8 cellular contexts compared by ENCODE assay signal in genomic region chr2:32009479-32010256, GRCh38. TPM values are rescaled to one million over a fixed set of nuclear protein-coding genes. Genes with fewer than 3 reads are reported as not detected.
A peak's percentile ranks its signal among the peaks of the same experiment; 100 is the strongest.
DNase-seq lines count a peak whose midpoint lies in the region; ATAC-seq, FAIRE-seq and TF ChIP-seq lines count a peak whose summit lies in the region.

No MANE protein-coding gene starts in this region.

- DNase-seq in GM12865 (ENCODE audit: low read depth) (peak; percentile 59), H1 (ENCODE audit: low read depth in 1 of 2, low spot score in 2 of 2) (peak in 1 of 2 experiments; percentile 57), mesothelial cell of epicardium (ENCODE audit: low spot score in 2 of 2, unreplicated experiment in 2 of 2) (peak; percentile 28 to 55), NCI-H1092 treated with DMSO at 0.1 percent for 48 hours (lab: John Stamatoyannopoulos, UW) (no peak)
- DNase-seq in activated CD8-positive, alpha-beta memory T cell treated with anti-CD3 and anti-CD28 coated beads for 24 hours = peak; percentile 79
- DNase-seq in stimulated activated CD8-positive, alpha-beta memory T cell treated with anti-CD3 and anti-CD28 coated beads, Interleukin-7, amount 100 ng/mL, for 48 hours (ENCODE audit: extremely low read depth in 1 of 2, low read depth in 1 of 2) = peak; percentile 1 to 15

- no peak for TF ChIP-seq POLR2A in H1 (IDR thresholded peaks at IDR 0.05; ENCODE audit: control extremely low read depth in 1 of 2, low read depth in 2 of 2, low read length in 2 of 2)

- H3K9me3 ChIP-seq in Loucy (ENCODE audit: insufficient read depth, low read depth, low read length) = no peaks in the 10 kb centered on the region
- no peaks in the 10 kb centered on the region for H3K9me3 ChIP-seq in H1 (ENCODE audit: insufficient read depth in 2 of 2, low read depth in 1 of 2, low read length in 1 of 2)

- CTCF ChIA-PET in H1 (lab: Charles Lee; ENCODE audit: partially characterized antibody) = interaction anchor here (0.9 to 1.9 kb wide), 2 partner anchors 76 to 120 kb away, joined by 3 to 4 read pairs; no protein-coding TSS in a partner anchor

- H4K20me1 ChIP-seq in Loucy (ENCODE audit: insufficient read depth, low read length, poor library complexity, severe bottlenecking) (peaks cover 49% of the 10 kb centered on the region), H1 (replicated peaks in 1 of 2; ENCODE audit: control insufficient read depth in 1 of 2, insufficient read depth in 2 of 2, low read length in 2 of 2) (peaks cover 8 to 15% of the 10 kb centered on the region in 2 experiments)

- no peaks in the 10 kb centered on the region for H3K36me3 ChIP-seq in Loucy (ENCODE audit: insufficient read depth, low read length)
- no peaks in the 10 kb centered on the region; a peak in 1 of 8 replicates for H3K36me3 ChIP-seq in H1 (ENCODE audit: control insufficient read depth in 2 of 4, insufficient read depth in 4 of 4, low read length in 3 of 4)

- H2BK120ac ChIP-seq in H1 (replicated peaks; ENCODE audit: low read depth, low read length) = no peak overlapping the region

- H3K4me2 ChIP-seq in Loucy (ENCODE audit: low read depth, low read length, poor library complexity, severe bottlenecking) (peak overlapping the region; percentile 79), H1 (ENCODE audit: insufficient read depth in 1 of 2, low read depth in 2 of 2, low read length in 2 of 2) (peak overlapping the region; percentile 71 to 85)

- no peaks in the 10 kb centered on the region for H3K9me2 ChIP-seq in Loucy (replicated peaks; ENCODE audit: low read depth, low read length)

- peak; percentile 23 for ATAC-seq in GM21825 (IDR thresholded peaks at IDR 0.05; ENCODE audit: unreplicated experiment)

- peaks cover 5% of the 10 kb centered on the region for H3K36me3 Mint-ChIP-seq in mesothelial cell of epicardium

- H3K4me1 Mint-ChIP-seq in mesothelial cell of epicardium = peaks cover 33% of the 10 kb centered on the region

- H3K18ac ChIP-seq in H1 (ENCODE audit: extremely low read depth, low read length) = peak overlapping the region; percentile 71

- H3K4me1 ChIP-seq in Loucy (ENCODE audit: insufficient read depth, low read length, poor library complexity, severe bottlenecking) (peaks cover 44% of the 10 kb centered on the region), H1 (replicated peaks in 1 of 4; ENCODE audit: control insufficient read depth in 3 of 4, insufficient read depth in 4 of 4, low read length in 3 of 4) (peaks cover 0 to 13% (median 3%) of the 10 kb centered on the region in 4 experiments; a peak in 4 of 7 replicates)

- no peak overlapping the region for H2AFZ ChIP-seq in Loucy (ENCODE audit: low read length)
- H2AFZ ChIP-seq in H1 (ENCODE audit: low read length) = no peak overlapping the region

- no peak overlapping the region for H2BK12ac ChIP-seq in H1 (ENCODE audit: low read depth, low read length)

- H3K14ac ChIP-seq in H1 (ENCODE audit: insufficient read length) = no peak overlapping the region

- H3K27me3 ChIP-seq in Loucy (ENCODE audit: insufficient read depth, low read length, poor library complexity, severe bottlenecking) (no peaks in the 10 kb centered on the region), H1 (replicated peaks in 1 of 4; ENCODE audit: control insufficient read depth in 3 of 4, extremely low read depth in 1 of 4, insufficient read depth in 3 of 4, low read length in 3 of 4) (no peaks in the 10 kb centered on the region)

- H3K27ac Mint-ChIP-seq in mesothelial cell of epicardium = peak overlapping the region; percentile 90

- no peak for FAIRE-seq in H1 (lab: Jason Lieb, UNC)

- WGBS in H1 (ENCODE audit: extremely low coverage in 1 of 2, insufficient coverage in 1 of 2, insufficient read length in 1 of 2, insufficient replicate concordance in 2 of 2, low coverage in 1 of 2, low lambda C conversion rate in 2 of 2, missing lambda C conversion rate in 1 of 2), 2 experiments = 3% methylated on average over 39 of the region's 92 CpGs; no CpG with 5 or more reads in 1 of the 2 experiments

- H4K8ac ChIP-seq in H1 (ENCODE audit: extremely low read depth, insufficient read depth, low read length) = no peak overlapping the region

- POLR2A ChIA-PET in H1 (lab: Charles Lee; ENCODE audit: partially characterized antibody) = interaction anchor here (0.6 to 2.3 kb wide), 5 partner anchors 16 to 71 kb away, joined by 3 to 10 read pairs (median 3); partner anchors contain the start of gene DPY30

- H2BK5ac ChIP-seq in H1 (ENCODE audit: low read depth, low read length) = peak overlapping the region; percentile 24; the same call in 1 of the 2 replicates

- H2AK5ac ChIP-seq in H1 (ENCODE audit: low read depth, low read length) = no peak overlapping the region

- H3K4me3 ChIP-seq in GM12865 (ENCODE audit: low read depth, low read length) (peak overlapping the region; percentile 97), Loucy (ENCODE audit: low read length, poor library complexity, severe bottlenecking) (peak overlapping the region; percentile 98), H1 (ENCODE audit: extremely low read depth in 1 of 4, insufficient read depth in 2 of 4, low read depth in 3 of 4, low read length in 4 of 4) (peak overlapping the region; percentile 58 to 99 (median 81))

- no peaks in the 10 kb centered on the region for H3K27me3 Mint-ChIP-seq in mesothelial cell of epicardium (ENCODE audit: low read depth)

- H3K9ac ChIP-seq in Loucy (ENCODE audit: low read depth, low read length, poor library complexity, severe bottlenecking) (peak overlapping the region; percentile 94), H1 (replicated peaks in 1 of 4; ENCODE audit: extremely low read depth in 1 of 4, low read depth in 3 of 4, low read length in 3 of 4) (peak overlapping the region; percentile 15 to 97 (median 66); a peak in 6 of 7 replicates)

- H3K23me2 ChIP-seq in H1 (ENCODE audit: low read depth, low read length) = peaks cover 8% of the 10 kb centered on the region

- no peak overlapping the region for H2BK15ac ChIP-seq in H1 (ENCODE audit: low read length)

- H3K79me2 ChIP-seq in Loucy (ENCODE audit: insufficient read depth, low read length) = peaks cover 50% of the 10 kb centered on the region
- peaks cover 5 to 47% of the 10 kb centered on the region in 2 experiments for H3K79me2 ChIP-seq in H1 (ENCODE audit: control insufficient read depth in 1 of 2, insufficient read depth in 2 of 2, low read length in 2 of 2)

- no peaks in the 10 kb centered on the region for H3K9me3 Mint-ChIP-seq in mesothelial cell of epicardium

- H4K91ac ChIP-seq in H1 (replicated peaks; ENCODE audit: insufficient read length, low read length) = no peak overlapping the region

- peak overlapping the region; percentile 14 for H3K4ac ChIP-seq in H1 (replicated peaks; ENCODE audit: insufficient read length, low read depth, low read length)

- peak overlapping the region; percentile 32 for H3K56ac ChIP-seq in H1 (replicated peaks; ENCODE audit: insufficient read length, low read depth, low read length)

- TF ChIP-seq RAD21 in H1 (IDR thresholded peaks at IDR 0.05 in 1 of 2, conservative IDR thresholded peaks at IDR 0.05 in 1 of 2; ENCODE audit: low read depth in 2 of 2, low read length in 2 of 2) = no peak

- no peak overlapping the region for H3K23ac ChIP-seq in H1 (ENCODE audit: insufficient read length)

- H3K4me3 Mint-ChIP-seq in mesothelial cell of epicardium = peak overlapping the region; percentile 93

- peak overlapping the region; percentile 71; the same call in 1 of the 2 replicates for H3K27ac ChIP-seq in H1 (ENCODE audit: low read depth, low read length)

- H4K5ac ChIP-seq in H1 (ENCODE audit: insufficient read length, low read depth, low read length) = no peak overlapping the region

- TF ChIP-seq CTCF in GM12865 (IDR thresholded peaks at IDR 0.05; ENCODE audit: insufficient read depth, low read depth, low read length, missing control alignments) (no peak), Loucy (conservative IDR thresholded peaks at IDR 0.05; ENCODE audit: low read length) (no peak), H1 (IDR thresholded peaks at IDR 0.05; ENCODE audit: control extremely low read depth in 1 of 3, insufficient read depth in 1 of 3, low read depth in 1 of 3, low read length in 3 of 3) (no peak), mesothelial cell of epicardium (IDR thresholded peaks at IDR 0.05; ENCODE audit: unreplicated experiment) (no peak)

- no peak overlapping the region for H2BK20ac ChIP-seq in H1 (ENCODE audit: low read length)

- peaks cover 9% of the 10 kb centered on the region; the same call in 1 of the 2 replicates for H3F3A ChIP-seq in Loucy (ENCODE audit: low read depth)

- no peak for TF ChIP-seq EP300 in H1 (IDR thresholded peaks at IDR 0.05; ENCODE audit: borderline replicate concordance in 1 of 2, low read depth in 2 of 2, low read length in 2 of 2)

- peaks cover 3% of the 10 kb centered on the region; the same call in 1 of the 2 replicates for H3K79me1 ChIP-seq in H1 (ENCODE audit: low read depth, low read length)

RNA-seq across cellular contexts. Expression of gene MEMO1, which starts 1.1 kb away (rescaled TPM):
- total RNA-seq in H1 (2021; fragmentation: NEBNext Ultra II Directional; extraction: Animal tissue kit (Norgen Biotek cat#: 25700)) = 52.8 and 54.7 TPM in 2 replicates
- 17.6 and 26.9 TPM in 2 replicates for polyA plus RNA-seq in H1 (2011; rRNA removed)
- polyA plus RNA-seq in H1 (2011; cell fraction: cytosol; rRNA removed) = 26.9 TPM
- 28.8 TPM for polyA plus RNA-seq in H1 (2011; cell fraction: nucleus; rRNA removed)
- 28.7 to 38.6 TPM (median 32.2 TPM) in 4 replicates for polyA plus RNA-seq in H1 (2012, experiment 1 of 2)
- polyA plus RNA-seq in H1 (2012, experiment 2 of 2) = 28.5 TPM
- 17.9 TPM for polyA plus RNA-seq in H1 (2013, experiment 1 of 2)
- 22.5 TPM for polyA plus RNA-seq in H1 (2013, experiment 2 of 2)
- 39.7 and 50.1 TPM in 2 replicates for polyA minus RNA-seq in H1 (2011; rRNA and poly(A)+ RNA removed)
- polyA minus RNA-seq in H1 (2011; cell fraction: cytosol; rRNA and poly(A)+ RNA removed) = 33.2 TPM
- polyA minus RNA-seq in H1 (2011; cell fraction: nucleus; rRNA and poly(A)+ RNA removed) = 36.5 TPM
- total RNA-seq in mesothelial cell of epicardium = 49.5 to 53.7 TPM (median 52.7 TPM) in 3 replicates

RNA-seq across cellular contexts. Expression of gene DPY30, which starts 29.9 kb away (rescaled TPM):
- 150 and 157 TPM in 2 replicates for total RNA-seq in H1 (2021; fragmentation: NEBNext Ultra II Directional; extraction: Animal tissue kit (Norgen Biotek cat#: 25700))
- polyA plus RNA-seq in H1 (2011; rRNA removed) = 97.0 and 139 TPM in 2 replicates
- polyA plus RNA-seq in H1 (2011; cell fraction: cytosol; rRNA removed) = 196 TPM
- polyA plus RNA-seq in H1 (2011; cell fraction: nucleus; rRNA removed) = 31.1 TPM
- 143 to 182 TPM (median 169 TPM) in 4 replicates for polyA plus RNA-seq in H1 (2012, experiment 1 of 2)
- polyA plus RNA-seq in H1 (2012, experiment 2 of 2) = 64.4 TPM
- 166 TPM for polyA plus RNA-seq in H1 (2013, experiment 1 of 2)
- 159 TPM for polyA plus RNA-seq in H1 (2013, experiment 2 of 2)
- 36.9 and 43.5 TPM in 2 replicates for polyA minus RNA-seq in H1 (2011; rRNA and poly(A)+ RNA removed)
- 46.8 TPM for polyA minus RNA-seq in H1 (2011; cell fraction: cytosol; rRNA and poly(A)+ RNA removed)
- 26.7 TPM for polyA minus RNA-seq in H1 (2011; cell fraction: nucleus; rRNA and poly(A)+ RNA removed)
- total RNA-seq in mesothelial cell of epicardium = 62.6 to 70.6 TPM (median 63.7 TPM) in 3 replicates

RNA-seq across cellular contexts. Expression of gene SPAST, which starts 53.7 kb away (rescaled TPM):
- 31.9 and 36.0 TPM in 2 replicates for total RNA-seq in H1 (2021; fragmentation: NEBNext Ultra II Directional; extraction: Animal tissue kit (Norgen Biotek cat#: 25700))
- 3.1 and 4.4 TPM in 2 replicates for polyA plus RNA-seq in H1 (2011; rRNA removed)
- 6.5 TPM for polyA plus RNA-seq in H1 (2011; cell fraction: cytosol; rRNA removed)
- 7.7 TPM for polyA plus RNA-seq in H1 (2011; cell fraction: nucleus; rRNA removed)
- 7.9 to 17.9 TPM (median 11.9 TPM) in 4 replicates for polyA plus RNA-seq in H1 (2012, experiment 1 of 2)
- polyA plus RNA-seq in H1 (2012, experiment 2 of 2) = 0.84 TPM
- 24.8 TPM for polyA plus RNA-seq in H1 (2013, experiment 1 of 2)
- 25.8 TPM for polyA plus RNA-seq in H1 (2013, experiment 2 of 2)
- 17.1 and 22.7 TPM in 2 replicates for polyA minus RNA-seq in H1 (2011; rRNA and poly(A)+ RNA removed)
- polyA minus RNA-seq in H1 (2011; cell fraction: cytosol; rRNA and poly(A)+ RNA removed) = 18.6 TPM
- 29.4 TPM for polyA minus RNA-seq in H1 (2011; cell fraction: nucleus; rRNA and poly(A)+ RNA removed)
- total RNA-seq in mesothelial cell of epicardium = 33.5 to 35.3 TPM (median 34.3 TPM) in 3 replicates
